17 cellular contexts compared by ENCODE assay signal in genomic region chr6:137901454-137901853, GRCh38.
"Had no signal": no experiment of that assay in that cellular context is flagged by ENCODE, and none has a peak within 500 bp of the region (broad histone marks: within the 10 kb centered on the region; RNA-seq: fewer than 3 reads in every experiment).

No MANE protein-coding gene starts in this region.

- H3K27ac ChIP-seq: epithelial cell of prostate, foreskin keratinocyte, tibial artery had no signal

- FAIRE-seq: urothelium cell line had no signal

- DNase-seq: activated CD4-positive, alpha-beta T cell treated with anti-CD3 and anti-CD28 coated beads, Interleukin-2, amount 10 ng/mL, durations not matched to agents 24 days and 14 days; activated CD4-positive, CD25-positive, alpha-beta regulatory T cell; activated CD8-positive, alpha-beta memory T cell treated with anti-CD3 and anti-CD28 coated beads, Interleukin-2, amount 50 U/mL, for 4 hours; foreskin keratinocyte; hypothalamus; islet precursor cell; left colon; stimulated activated naive CD4-positive, alpha-beta T cell; substantia nigra; T-helper 1 cell; T-helper 9 cell; tibial artery had no signal

- H3K9me3 Mint-ChIP-seq: activated T-helper 1 cell treated with anti-CD3 and anti-CD28 coated beads, Interleukin-12 subunit alpha, Interleukin-12 subunit beta, Interleukin-2, Interleukin-4 antibody, amounts not matched to agents 30 ng/mL and 10 ng/mL and 1 ng/mL, durations not matched to agents 14 hours and 24 hours and 36 hours; nephron had no signal

- H3K4me3 Mint-ChIP-seq: activated CD4-positive, alpha-beta T cell treated with anti-CD3 and anti-CD28 coated beads, Interleukin-2, amount 10 ng/mL, durations not matched to agents 24 days and 14 days; activated T-helper 1 cell treated with anti-CD3 and anti-CD28 coated beads, Interleukin-12 subunit alpha, Interleukin-12 subunit beta, Interleukin-2, Interleukin-4 antibody, amounts not matched to agents 30 ng/mL and 10 ng/mL and 1 ng/mL, durations not matched to agents 14 hours and 24 hours and 36 hours; nephron had no signal

- ATAC-seq: foreskin keratinocyte, left colon had no signal

- H3K36me3 ChIP-seq: tibial artery had no signal

- H3K27ac Mint-ChIP-seq: activated CD4-positive, alpha-beta T cell treated with anti-CD3 and anti-CD28 coated beads, Interleukin-2, amount 10 ng/mL, durations not matched to agents 24 days and 14 days; activated T-helper 1 cell treated with anti-CD3 and anti-CD28 coated beads, Interleukin-12 subunit alpha, Interleukin-12 subunit beta, Interleukin-2, Interleukin-4 antibody, amounts not matched to agents 30 ng/mL and 10 ng/mL and 1 ng/mL, durations not matched to agents 14 hours and 24 hours and 36 hours; nephron had no signal

- H3K9me3 ChIP-seq: tibial artery had no signal

- H3K4me1 ChIP-seq: foreskin keratinocyte had no signal

- H3K4me3 ChIP-seq: lung, tibial artery had no signal

- H3K27me3 ChIP-seq: foreskin keratinocyte, tibial artery had no signal

- H3K27me3 Mint-ChIP-seq: activated CD4-positive, alpha-beta T cell treated with anti-CD3 and anti-CD28 coated beads, Interleukin-2, amount 10 ng/mL, durations not matched to agents 24 days and 14 days had no signal
